Comparison of ENCODE assay signal across 9 cellular contexts in the genomic region with DNA sequence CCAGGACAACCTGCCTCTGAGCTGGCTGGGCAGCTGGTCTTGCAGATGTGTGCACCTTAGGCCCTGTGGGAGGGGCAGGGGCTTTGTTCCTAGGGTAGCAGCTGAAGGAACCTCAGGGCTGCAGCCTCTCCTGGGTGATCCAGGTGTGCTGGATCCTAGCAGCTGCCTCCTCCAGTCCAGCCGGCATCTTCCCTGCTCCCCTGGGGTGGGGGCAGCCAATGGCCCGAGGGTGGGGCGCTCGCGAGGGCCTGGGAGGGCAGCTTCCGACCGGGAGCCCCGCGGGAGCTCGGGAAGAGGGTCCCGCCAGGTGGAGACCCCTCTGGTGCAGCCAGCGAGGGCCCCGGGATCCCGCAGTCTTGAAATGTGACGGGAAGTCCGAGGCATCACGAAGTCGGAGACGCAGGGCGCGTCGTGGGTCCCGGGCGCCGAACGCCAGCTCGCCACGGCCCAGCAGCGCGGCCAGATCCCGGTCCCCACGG. TPM values are rescaled to one million over a fixed set of nuclear protein-coding genes. Genes with fewer than 3 reads are reported as not detected.
A peak's percentile ranks its signal among the peaks of the same experiment; 100 is the strongest.
DNase-seq lines count a peak whose midpoint lies in the region; ATAC-seq and TF ChIP-seq lines count a peak whose summit lies in the region.
"Had no signal": no experiment of that assay in that cellular context is flagged by ENCODE, and none has a peak within 500 bp of the region (broad histone marks: within the 10 kb centered on the region; RNA-seq: fewer than 3 reads in every experiment).

No MANE protein-coding gene starts in this region.

- intact Hi-C loops in colonic mucosa (cut with DNase I) (no loop called here), PC-3 (cut with micrococcal nuclease) (no loop called here)

- H3K9me3 ChIP-seq in colonic mucosa (no peaks in the 10 kb centered on the region), muscle layer of duodenum (ENCODE audit: control insufficient read depth in 1 of 2, low read length in 2 of 2) (no peaks in the 10 kb centered on the region), PC-3 (ENCODE audit: low read length) (no peaks in the 10 kb centered on the region)

- CTCF ChIA-PET in PC-3 (lab: Charles Lee) = interaction anchor here (0.5 kb wide), 1 partner anchor 57 kb away, joined by 3 read pairs; no protein-coding TSS in a partner anchor

- no peaks in the 10 kb centered on the region for H3K9me2 ChIP-seq in PC-3 (replicated peaks; ENCODE audit: low read length)

- no peaks in the 10 kb centered on the region for H3F3A ChIP-seq in PC-3 (ENCODE audit: low read length, unreplicated experiment)

- H3K27me3 ChIP-seq in colonic mucosa (no peaks in the 10 kb centered on the region), muscle layer of duodenum (ENCODE audit: low read depth, low read length) (no peaks in the 10 kb centered on the region), PC-3 (ENCODE audit: low read length) (no peaks in the 10 kb centered on the region)

- peak overlapping the region; percentile 66 to 93 for H3K9ac ChIP-seq in colonic mucosa (ENCODE audit: low read depth in 2 of 2, low read length in 2 of 2)
- H3K9ac ChIP-seq in PC-3 (ENCODE audit: low read length) = no peak overlapping the region

- no peak overlapping the region for H2AFZ ChIP-seq in PC-3 (ENCODE audit: low read length)

- H3K4me3 ChIP-seq in colonic mucosa (peak overlapping the region; percentile 58), muscle layer of duodenum (ENCODE audit: low read depth in 1 of 2, low read length in 2 of 2) (peak overlapping the region; percentile 69 to 78), PC-3 (ENCODE audit: low read length) (no peak overlapping the region)

- TF ChIP-seq CTCF in colonic mucosa (IDR thresholded peaks at IDR 0.05) (no peak), PC-3 (conservative IDR thresholded peaks at IDR 0.05; ENCODE audit: low read depth, low read length) (no peak)

- peak; percentile 3 for DNase-seq in stimulated activated CD4-positive, alpha-beta T cell treated with anti-CD3 and anti-CD28 coated beads, Interleukin-1b, Interleukin-23, amount 100 ng/mL, for 48 hours
- no peak for DNase-seq in stimulated activated CD4-positive, alpha-beta T cell treated with anti-CD3 and anti-CD28 coated beads, Interleukin-4, amount 100 ng/mL, for 1 hour
- DNase-seq in colonic mucosa = no peak
- DNase-seq in nucleus accumbens (lab: John Stamatoyannopoulos, UW) = no peak
- DNase-seq in effector CD8-positive, alpha-beta T cell (lab: John Stamatoyannopoulos, UW) = no peak
- no peak for DNase-seq in PC-3
- DNase-seq: NCI-H187 had no signal

- BruUV-seq in PC-3 (replicated peaks; lab: Mats Ljungman, UMichigan) = no TSS peak

- peak overlapping the region; percentile 98 for H3K27ac ChIP-seq in colonic mucosa
- H3K27ac ChIP-seq in muscle layer of duodenum (ENCODE audit: low read length) = peak overlapping the region; percentile 43
- no peak overlapping the region for H3K27ac ChIP-seq in PC-3 (ENCODE audit: low read length)

- ATAC-seq in PC-3 = no peak
- no peak for ATAC-seq in HG03521 (IDR thresholded peaks at IDR 0.05; ENCODE audit: unreplicated experiment)

- H3K4me1 ChIP-seq in colonic mucosa (peaks cover 8% of the 10 kb centered on the region), muscle layer of duodenum (ENCODE audit: control insufficient read depth in 1 of 2, insufficient read depth in 2 of 2, low read length in 2 of 2) (peaks cover 0 to 12% of the 10 kb centered on the region in 2 donors), PC-3 (ENCODE audit: insufficient read depth, low read length) (no peaks in the 10 kb centered on the region; the same call in 1 of the 2 replicates)

- H3K79me2 ChIP-seq in PC-3 (ENCODE audit: low read length) = peaks cover 10% of the 10 kb centered on the region

- no peaks in the 10 kb centered on the region for H3K36me3 ChIP-seq in colonic mucosa
- H3K36me3 ChIP-seq in muscle layer of duodenum (ENCODE audit: control insufficient read depth in 1 of 2, insufficient read depth in 2 of 2, low read length in 2 of 2) = no peaks in the 10 kb centered on the region
- no peaks in the 10 kb centered on the region for H3K36me3 ChIP-seq in PC-3 (ENCODE audit: low read depth, low read length)

- no peak overlapping the region for H3K4me2 ChIP-seq in PC-3 (ENCODE audit: low read length)

- no peaks in the 10 kb centered on the region for H4K20me1 ChIP-seq in PC-3 (ENCODE audit: low read length)

- POLR2A ChIA-PET in PC-3 (lab: Charles Lee; ENCODE audit: unreplicated experiment) = interaction anchor here (0.6 kb wide), 1 partner anchor 49 kb away, joined by 4 read pairs; no protein-coding TSS in a partner anchor

RNA-seq across cellular contexts. Expression of gene IFITM1, which starts 1.7 kb away (rescaled TPM):
- 100 to 1,000 TPM in 1 of 2 donors, 10 to 100 TPM in 1; 63.3 to 101 TPM for total RNA-seq in colonic mucosa
- 2.0 and 2.2 TPM in 2 replicates for total RNA-seq in PC-3 (2014; rRNA removed)

RNA-seq across cellular contexts. Expression of gene IFITM3, which starts 5.1 kb away (rescaled TPM):
- 100 to 1,000 TPM; 132 to 160 TPM for total RNA-seq in colonic mucosa
- 91.6 and 97.6 TPM in 2 replicates for total RNA-seq in PC-3 (2014; rRNA removed)

RNA-seq across cellular contexts. Expression of gene IFITM2, which starts 7.9 kb away (rescaled TPM):
- total RNA-seq in colonic mucosa (100 to 1,000 TPM in 1 of 2 donors, 10 to 100 TPM in 1; 74.1 to 115 TPM), PC-3 (2014; rRNA removed) (36.3 and 49.0 TPM in 2 replicates)

RNA-seq across cellular contexts. Expression of gene IFITM5, which starts 16.2 kb away (rescaled TPM):
- not detected for total RNA-seq in colonic mucosa
- not detected in 2 replicates for total RNA-seq in PC-3 (2014; rRNA removed)

RNA-seq across cellular contexts. Expression of gene PGGHG, which starts 26.6 kb away (rescaled TPM):
- total RNA-seq in colonic mucosa = 10 to 100 TPM; 10.6 to 12.9 TPM
- total RNA-seq in PC-3 (2014; rRNA removed) = 10.6 and 12.4 TPM in 2 replicates

Comparison
In these comparisons a context has a peak if more than half of its experiments do, and no peak if none do; other contexts are left out.
1. RNA of gene IFITM1, which starts 1.7 kb away (total RNA-seq): 63.3 to 101 TPM in colonic mucosa; 2.0 to 2.2 TPM in PC-3; every median in the first group is over 10 times any median in the second.